ENCODE assay signal across 24 cellular contexts in genomic region chr2:45841752-45842407, GRCh38.
DNase-seq lines count a peak whose midpoint lies in the region; ATAC-seq and TF ChIP-seq lines count a peak whose summit lies in the region.
"Had no signal": no experiment of that assay in that cellular context is flagged by ENCODE, and none has a peak within 500 bp of the region (broad histone marks: within the 10 kb centered on the region; RNA-seq: fewer than 3 reads in every experiment).

No MANE protein-coding gene starts in this region.

- H3K4me1 ChIP-seq in mesendoderm (ENCODE audit: control insufficient read depth, low read depth, low read length) (no peaks in the 10 kb centered on the region), SJCRH30 (peaks cover 11% of the 10 kb centered on the region), gastroesophageal sphincter (peaks cover 0 to 69% (median 15%) of the 10 kb centered on the region in 3 donors)

- peak overlapping the region in 3 of 4 donors; percentile 3 to 70 (median 63) for H3K4me3 Mint-ChIP-seq in IgD-negative memory B cell
- H3K4me3 Mint-ChIP-seq: activated T-cell treated with anti-CD3 and anti-CD28 coated beads, Interleukin-2, amount 50 U/mL, for 24 hours; CD4-positive, CD25-positive, alpha-beta regulatory T cell; effector memory CD8-positive, alpha-beta T cell; nephron; stimulated activated effector memory CD8-positive, alpha-beta T cell treated with anti-CD3 and anti-CD28 coated beads, Interleukin-12 subunit alpha, Interleukin-12 subunit beta, amount 100 ng/mL, for 72 hours had no signal

- H3K18ac ChIP-seq in mesendoderm (ENCODE audit: low read length), result no peak overlapping the region

- H3K79me1 ChIP-seq in mesendoderm (ENCODE audit: low read length), result no peaks in the 10 kb centered on the region

- H3K4ac ChIP-seq in mesendoderm (ENCODE audit: low read depth, low read length), result no peak overlapping the region

- peaks cover 5% of the 10 kb centered on the region for H3K36me3 Mint-ChIP-seq in IgD-negative memory B cell
- H3K36me3 Mint-ChIP-seq: stimulated activated effector memory CD8-positive, alpha-beta T cell treated with anti-CD3 and anti-CD28 coated beads, Interleukin-12 subunit alpha, Interleukin-12 subunit beta, amount 100 ng/mL, for 72 hours had no signal

- no peaks in the 10 kb centered on the region for H3K9me3 Mint-ChIP-seq in IgD-negative memory B cell
- H3K9me3 Mint-ChIP-seq: activated T-cell treated with anti-CD3 and anti-CD28 coated beads, Interleukin-2, amount 50 U/mL, for 24 hours; effector memory CD8-positive, alpha-beta T cell; nephron; stimulated activated effector memory CD8-positive, alpha-beta T cell treated with anti-CD3 and anti-CD28 coated beads, Interleukin-12 subunit alpha, Interleukin-12 subunit beta, amount 100 ng/mL, for 72 hours had no signal

- no peak overlapping the region for H4K5ac ChIP-seq in mesendoderm (ENCODE audit: low read length)

- no peak for TF ChIP-seq CTCF in gastroesophageal sphincter (IDR thresholded peaks at IDR 0.05)

- H3K36me3 ChIP-seq in mesendoderm (ENCODE audit: control insufficient read depth, insufficient read depth, low read length), result no peaks in the 10 kb centered on the region
- no peaks in the 10 kb centered on the region for H3K36me3 ChIP-seq in SJCRH30
- peaks cover 0 to 9% of the 10 kb centered on the region in 2 donors for H3K36me3 ChIP-seq in gastroesophageal sphincter
- H3K36me3 ChIP-seq: transverse colon had no signal

- no peak overlapping the region for H3K4me2 ChIP-seq in mesendoderm (ENCODE audit: low read length)

- H2BK15ac ChIP-seq in mesendoderm (replicated peaks; ENCODE audit: low read depth), result no peak overlapping the region

- H3K56ac ChIP-seq in mesendoderm (ENCODE audit: low read length), result no peak overlapping the region

- no peak for ATAC-seq in gastroesophageal sphincter
- ATAC-seq: effector memory CD8-positive, alpha-beta T cell; K562; left colon; stimulated activated effector memory CD8-positive, alpha-beta T cell treated with anti-CD3 and anti-CD28 coated beads, Interleukin-12 subunit alpha, Interleukin-12 subunit beta, amount 100 ng/mL, for 72 hours had no signal

- H3K27me3 ChIP-seq in mesendoderm (ENCODE audit: insufficient read depth, low read length, poor library complexity) (no peaks in the 10 kb centered on the region), SJCRH30 (no peaks in the 10 kb centered on the region), gastroesophageal sphincter (no peaks in the 10 kb centered on the region)
- H3K27me3 ChIP-seq: transverse colon had no signal

- peak overlapping the region; percentile 16 for H3K23ac ChIP-seq in mesendoderm (ENCODE audit: low read length)

- peak overlapping the region in 1 of 3 donors; percentile 75 for H3K27ac Mint-ChIP-seq in IgD-negative memory B cell
- H3K27ac Mint-ChIP-seq: activated T-cell treated with anti-CD3 and anti-CD28 coated beads, Interleukin-2, amount 50 U/mL, for 24 hours; CD4-positive, CD25-positive, alpha-beta regulatory T cell had no signal

- H3K79me2 ChIP-seq in mesendoderm (ENCODE audit: control insufficient read depth, insufficient read depth, low read length), result no peaks in the 10 kb centered on the region

- peaks cover 35 to 50% (median 42%) of the 10 kb centered on the region in 3 donors for H3K4me1 Mint-ChIP-seq in IgD-negative memory B cell

- no peak overlapping the region for H2BK120ac ChIP-seq in mesendoderm (ENCODE audit: low read depth, low read length)

- WGBS in mesendoderm (ENCODE audit: extremely low coverage, insufficient coverage, low lambda C conversion rate), result no CpG with 5 or more reads among the region's 4 CpGs
- WGBS in gastroesophageal sphincter (ENCODE audit: low coverage in 1 of 2), 2 donors, result 72 to 84% methylated on average over 4 of the region's 4 CpGs

- no peak for TF ChIP-seq EP300 in gastroesophageal sphincter (IDR thresholded peaks at IDR 0.05)

- DNase-seq in DMS 273 treated with DMSO at 0.1 percent for 48 hours (lab: John Stamatoyannopoulos, UW), result peak; percentile 86
- DNase-seq in NOMO-1 treated with DMSO at 0.1 percent for 48 hours (lab: John Stamatoyannopoulos, UW; ENCODE audit: unreplicated experiment), result peak; percentile 66
- DNase-seq in mesendoderm, result no peak
- no peak for DNase-seq in stimulated activated CD4-positive, alpha-beta T cell treated with anti-CD3 and anti-CD28 coated beads, Interleukin-15, amount 100 ng/mL, for 24 hours
- DNase-seq in SJCRH30, result no peak
- DNase-seq: activated CD4-positive, alpha-beta T cell treated with anti-CD3 and anti-CD28 coated beads for 48 hours; activated T-cell treated with anti-CD3 and anti-CD28 coated beads, Interleukin-2, amount 50 U/mL, for 24 hours; CD4-positive, CD25-positive, alpha-beta regulatory T cell; cortex of kidney; effector memory CD8-positive, alpha-beta T cell; EL; left colon; MM.1S; NCI-H1417 treated with DMSO at 0.1 percent for 48 hours; NCI-H226; NCI-H774; transverse colon had no signal

- H3K9me3 ChIP-seq in SJCRH30 (replicated peaks) (no peaks in the 10 kb centered on the region; the same call in 1 of the 2 replicates), gastroesophageal sphincter (no peaks in the 10 kb centered on the region)
- H3K9me3 ChIP-seq: transverse colon had no signal

- no peak overlapping the region for H3K4me3 ChIP-seq in mesendoderm (ENCODE audit: low read length)
- no peak overlapping the region for H3K4me3 ChIP-seq in SJCRH30
- no peak overlapping the region for H3K4me3 ChIP-seq in gastroesophageal sphincter
- H3K4me3 ChIP-seq: K562, SK-N-MC, transverse colon had no signal

- no peak for TF ChIP-seq POLR2A in gastroesophageal sphincter (IDR thresholded peaks at IDR 0.05)

- H3K27ac ChIP-seq in mesendoderm (ENCODE audit: low read depth, low read length) (no peak overlapping the region), SJCRH30 (no peak overlapping the region), gastroesophageal sphincter (no peak overlapping the region)
- H3K27ac ChIP-seq: SK-N-MC, transverse colon, VCaP had no signal

- no peak overlapping the region for H2AK5ac ChIP-seq in mesendoderm (ENCODE audit: low read length)

- no peak overlapping the region for H2BK5ac ChIP-seq in mesendoderm (ENCODE audit: low read length)

- H4K8ac ChIP-seq in mesendoderm (ENCODE audit: low read depth, low read length), result no peak overlapping the region

- H3K27me3 Mint-ChIP-seq in IgD-negative memory B cell, result peaks cover 5% of the 10 kb centered on the region
- H3K27me3 Mint-ChIP-seq: activated T-cell treated with anti-CD3 and anti-CD28 coated beads, Interleukin-2, amount 50 U/mL, for 24 hours; CD4-positive, CD25-positive, alpha-beta regulatory T cell; effector memory CD8-positive, alpha-beta T cell had no signal

- H3K9ac ChIP-seq in mesendoderm (ENCODE audit: low read length), result no peak overlapping the region

Comparison
In these comparisons a context has a peak if more than half of its experiments do, and no peak if none do; other contexts are left out.
1. DNase-seq: peak in DMS 273 treated with DMSO at 0.1 percent for 48 hours (single experiment) and NOMO-1 treated with DMSO at 0.1 percent for 48 hours (single experiment); none in mesendoderm (single experiment), stimulated activated CD4-positive, alpha-beta T cell treated with anti-CD3 and anti-CD28 coated beads, Interleukin-15, amount 100 ng/mL, for 24 hours (single experiment) and SJCRH30 (0 of 2).